Comparison of ENCODE assay signal across 31 cellular contexts in genomic region chr12:92478692-92479091, GRCh38.
DNase-seq lines count a peak whose midpoint lies in the region; ATAC-seq, FAIRE-seq and TF ChIP-seq lines count a peak whose summit lies in the region.
"Had no signal": no experiment of that assay in that cellular context is flagged by ENCODE, and none has a peak within 500 bp of the region (broad histone marks: within the 10 kb centered on the region; RNA-seq: fewer than 3 reads in every experiment).

No MANE protein-coding gene starts in this region.

- no peak overlapping the region for H3K4me2 ChIP-seq in endothelial cell of umbilical vein (ENCODE audit: insufficient read depth, low read length)

- peak; percentile 9 for DNase-seq in DMS53 (lab: John Stamatoyannopoulos, UW)
- no peak for DNase-seq in DMS53 treated with DMSO at 0.1 percent for 48 hours (lab: John Stamatoyannopoulos, UW; ENCODE audit: unreplicated experiment)
- DNase-seq in endothelial cell of umbilical vein (ENCODE audit: low read depth, low spot score) = peak; percentile 88
- DNase-seq in myocyte (ENCODE audit: low read depth) = peak; percentile 48
- DNase-seq in D721Med (ENCODE audit: insufficient read length, low spot score) = no peak
- DNase-seq in NCI-H345 (lab: John Stamatoyannopoulos, UW) = no peak
- no peak for DNase-seq in effector memory CD8-positive, alpha-beta T cell
- DNase-seq: activated CD4-positive, alpha-beta T cell treated with anti-CD3 and anti-CD28 coated beads for 4 hours; activated CD8-positive, alpha-beta memory T cell treated with anti-CD3 and anti-CD28 coated beads for 24 hours; activated naive CD4-positive, alpha-beta T cell treated with anti-CD3 and anti-CD28 coated beads, Interleukin-2, amount 50 U/mL, for 16 hours; activated T-cell treated with anti-CD3 and anti-CD28 coated beads for 4 hours; CD4-positive, alpha-beta memory T cell; EL; H9; heart left ventricle; kidney; natural killer cell; NCI-H1092; NCI-H1694; occipital lobe; SJCRH30; stimulated activated CD4-positive, alpha-beta T cell treated with anti-CD3 and anti-CD28 coated beads, Interleukin-15, amount 100 ng/mL, for 24 hours; stimulated activated naive CD4-positive, alpha-beta T cell; SW 1271; T-helper 9 cell had no signal

- TF ChIP-seq POLR2A in endothelial cell of umbilical vein (IDR thresholded peaks at IDR 0.05; ENCODE audit: low read depth, low read length) = no peak

- no peaks in the 10 kb centered on the region for H3K9me3 ChIP-seq in endothelial cell of umbilical vein (replicated peaks; ENCODE audit: control insufficient read depth, insufficient read depth, low read length)
- H3K9me3 ChIP-seq: heart left ventricle, SJCRH30 had no signal

- no peak overlapping the region for H3K4me3 Mint-ChIP-seq in effector memory CD8-positive, alpha-beta T cell
- H3K4me3 Mint-ChIP-seq: brain; dendritic cell treated with granulocyte-macrophage colony-stimulating factor and Interleukin-4, amounts not matched to agents 40 ng/mL and 50 ng/mL, for 4 days; H9; mesothelial cell of epicardium; natural killer cell had no signal

- H3K9me1 ChIP-seq in endothelial cell of umbilical vein (replicated peaks; ENCODE audit: control insufficient read depth, extremely low read depth, insufficient read depth, low read length) = no peaks in the 10 kb centered on the region

- H4K20me1 ChIP-seq in endothelial cell of umbilical vein (replicated peaks; ENCODE audit: control insufficient read depth, extremely low read depth, insufficient read depth, low read length) = no peaks in the 10 kb centered on the region

- H3K9me3 Mint-ChIP-seq in effector memory CD8-positive, alpha-beta T cell = no peaks in the 10 kb centered on the region
- H3K9me3 Mint-ChIP-seq: dendritic cell treated with granulocyte-macrophage colony-stimulating factor and Interleukin-4, amounts not matched to agents 40 ng/mL and 50 ng/mL, for 4 days had no signal

- peaks cover 3% of the 10 kb centered on the region for H3K4me1 ChIP-seq in endothelial cell of umbilical vein (ENCODE audit: control insufficient read depth, extremely low read depth, insufficient read depth, low read length)
- H3K4me1 ChIP-seq: SJCRH30 had no signal

- no peak overlapping the region for H3K27ac ChIP-seq in endothelial cell of umbilical vein (ENCODE audit: insufficient read depth, low read depth, low read length)
- H3K27ac ChIP-seq: 22Rv1, heart left ventricle, SJCRH30 had no signal

- FAIRE-seq in endothelial cell of umbilical vein (lab: Jason Lieb, UNC) (peak; percentile 79), D721Med (lab: Jason Lieb, UNC) (no peak)
- FAIRE-seq: kidney had no signal

- dilution Hi-C loops in endothelial cell of umbilical vein (cut with MboI; ENCODE audit: extremely low pct_ligation_motif_present, low sequenced_read_pairs) = no loop called here

- H3K36me3 Mint-ChIP-seq in effector memory CD8-positive, alpha-beta T cell (ENCODE audit: insufficient read depth) = no peaks in the 10 kb centered on the region
- H3K36me3 Mint-ChIP-seq: mesothelial cell of epicardium, natural killer cell had no signal

- TF ChIP-seq CTCF in endothelial cell of umbilical vein (IDR thresholded peaks at IDR 0.05; ENCODE audit: extremely low read depth in 1 of 2, insufficient read depth in 1 of 2, low read depth in 1 of 2, low read length in 2 of 2) (no peak), D721Med (IDR thresholded peaks at IDR 0.05; ENCODE audit: insufficient read depth, missing control alignments) (no peak)

- no peak overlapping the region for H2AFZ ChIP-seq in endothelial cell of umbilical vein (ENCODE audit: low read depth, low read length)

- H3K4me3 ChIP-seq in endothelial cell of umbilical vein (replicated peaks in 1 of 3; ENCODE audit: insufficient read depth in 1 of 3, low read depth in 1 of 3, low read length in 3 of 3) = no peak overlapping the region
- H3K4me3 ChIP-seq: heart left ventricle, SJCRH30 had no signal

- H3K27me3 ChIP-seq in endothelial cell of umbilical vein (ENCODE audit: control insufficient read depth in 2 of 2, insufficient read depth in 2 of 2, low read length in 2 of 2) = peaks cover 0 to 4% of the 10 kb centered on the region in 2 experiments
- H3K27me3 ChIP-seq: heart left ventricle, SJCRH30 had no signal

- CTCF ChIA-PET in endothelial cell of umbilical vein (lab: Charles Lee) = no interaction called here

- H3K36me3 ChIP-seq in endothelial cell of umbilical vein (ENCODE audit: control insufficient read depth in 2 of 2, extremely low read depth in 1 of 2, insufficient read depth in 2 of 2, low read length in 2 of 2) = no peaks in the 10 kb centered on the region
- H3K36me3 ChIP-seq: heart left ventricle, SJCRH30 had no signal

- H3K27me3 Mint-ChIP-seq in effector memory CD8-positive, alpha-beta T cell = peaks cover 0 to 9% of the 10 kb centered on the region in 2 donors
- H3K27me3 Mint-ChIP-seq: brain; CD4-positive, alpha-beta memory T cell; dendritic cell treated with granulocyte-macrophage colony-stimulating factor and Interleukin-4, amounts not matched to agents 40 ng/mL and 50 ng/mL, for 4 days had no signal

- no peaks in the 10 kb centered on the region for H3K4me1 Mint-ChIP-seq in effector memory CD8-positive, alpha-beta T cell (ENCODE audit: low read depth in 2 of 2)
- H3K4me1 Mint-ChIP-seq: CD4-positive, alpha-beta memory T cell; natural killer cell had no signal

- H3K27ac Mint-ChIP-seq in effector memory CD8-positive, alpha-beta T cell = no peak overlapping the region
- H3K27ac Mint-ChIP-seq: activated T-helper 2 cell treated with anti-CD3 and anti-CD28 coated beads, Interferon-gamma antibody, Interleukin-2, Interleukin-4, amounts not matched to agents 10 μg/mL and 5 μg/mL and 100 μg/mL, durations not matched to agents 14 hours and 24 hours and 36 hours; brain; dendritic cell treated with granulocyte-macrophage colony-stimulating factor and Interleukin-4, amounts not matched to agents 40 ng/mL and 50 ng/mL, for 4 days; H9; mesothelial cell of epicardium; natural killer cell had no signal

- ATAC-seq in effector memory CD8-positive, alpha-beta T cell (replicated peaks) = no peak
- ATAC-seq in HG02981 (IDR thresholded peaks at IDR 0.05; ENCODE audit: unreplicated experiment) = no peak
- ATAC-seq: heart left ventricle, natural killer cell had no signal

- POLR2A ChIA-PET in endothelial cell of umbilical vein (lab: Charles Lee) = interaction anchor here (1.2 kb wide), 1 partner anchor 333 kb away, joined by 5 read pairs; the partner anchor contains the start of gene BTG1

- H3K9ac ChIP-seq in endothelial cell of umbilical vein (replicated peaks; ENCODE audit: extremely low read depth, insufficient read depth, low read length) = no peak overlapping the region

- intact Hi-C loops in endothelial cell of umbilical vein (cut with micrococcal nuclease) = no loop called here

- no TSS peak for BruUV-seq in endothelial cell of umbilical vein (replicated peaks; lab: Mats Ljungman, UMichigan)

- H3K79me2 ChIP-seq in endothelial cell of umbilical vein (ENCODE audit: control insufficient read depth, insufficient read depth, low read length) = no peaks in the 10 kb centered on the region

TF ChIP-seq in endothelial cell of umbilical vein, 7 proteins besides CTCF, POLR2A, EP300 and RAD21:
- TF ChIP-seq EZH2 (IDR thresholded peaks at IDR 0.05; ENCODE audit: borderline replicate concordance, low read depth, low read length, severe bottlenecking) (no peak), FOS (IDR thresholded peaks at IDR 0.05; ENCODE audit: borderline replicate concordance, insufficient read depth, low read length) (peak; percentile 4), POLR2AphosphoS5 (IDR thresholded peaks at IDR 0.05; ENCODE audit: insufficient read depth, low read depth, low read length) (no peak), MYC (IDR thresholded peaks at IDR 0.05; ENCODE audit: low read depth, low read length) (no peak), GATA2 (IDR thresholded peaks at IDR 0.05; ENCODE audit: insufficient read depth, insufficient read length, low read depth, low read length) (no peak)
TF ChIP-seq in endothelial cell of umbilical vein: peak in this region for 1.

Comparison
In these comparisons a context has a peak if more than half of its experiments do, and no peak if none do; other contexts are left out.
1. DNase-seq: peak in DMS53 (single experiment), endothelial cell of umbilical vein (single experiment) and myocyte (single experiment); none in DMS53 treated with DMSO at 0.1 percent for 48 hours (single experiment), D721Med (single experiment), NCI-H345 (single experiment) and effector memory CD8-positive, alpha-beta T cell (0 of 3).